Comparison of ENCODE assay signal across 8 cellular contexts in genomic region chr1:150613061-150613920, GRCh38.
DNase-seq lines count a peak whose midpoint lies in the region; ATAC-seq lines count a peak whose summit lies in the region.

No MANE protein-coding gene starts in this region.

- DNase-seq in NCI-H1417 (lab: John Stamatoyannopoulos, UW) (peak in 2 of 3 experiments; percentile 24 to 60), NCI-H1417 treated with DMSO at 0.1 percent for 48 hours (lab: John Stamatoyannopoulos, UW) (no peak), SHP77 (lab: John Stamatoyannopoulos, UW) (peak; percentile 99), amniotic stem cell (lab: John Stamatoyannopoulos, UW) (peak; percentile 62), iris pigment epithelial cell (ENCODE audit: low read depth) (peak; percentile 88)
- DNase-seq in stimulated activated CD4-positive, alpha-beta T cell treated with anti-CD3 and anti-CD28 coated beads, TNF-alpha, amount 100 ng/mL, for 24 hours (ENCODE audit: low read depth in 3 of 3), result peak in 2 of 3 experiments; percentile 44 to 50

- ATAC-seq in HG03565 (IDR thresholded peaks at IDR 0.05; ENCODE audit: unreplicated experiment) (peak; percentile 44), HG02970 (IDR thresholded peaks at IDR 0.05; ENCODE audit: low FRiP score, unreplicated experiment) (no peak)
